In genomic region chr6:43990275-43990626, GRCh38 we compare ENCODE assay signal across 3 cellular contexts.
TF ChIP-seq lines count a peak whose summit lies in the region.

No MANE protein-coding gene starts in this region.

TF ChIP-seq in SK-N-SH treated with all-trans-retinoic acid at 6 μM for 48 hours, 23 proteins besides CTCF, POLR2A, EP300 and RAD21 (continued from another document):
- TF ChIP-seq, protein P1, sequence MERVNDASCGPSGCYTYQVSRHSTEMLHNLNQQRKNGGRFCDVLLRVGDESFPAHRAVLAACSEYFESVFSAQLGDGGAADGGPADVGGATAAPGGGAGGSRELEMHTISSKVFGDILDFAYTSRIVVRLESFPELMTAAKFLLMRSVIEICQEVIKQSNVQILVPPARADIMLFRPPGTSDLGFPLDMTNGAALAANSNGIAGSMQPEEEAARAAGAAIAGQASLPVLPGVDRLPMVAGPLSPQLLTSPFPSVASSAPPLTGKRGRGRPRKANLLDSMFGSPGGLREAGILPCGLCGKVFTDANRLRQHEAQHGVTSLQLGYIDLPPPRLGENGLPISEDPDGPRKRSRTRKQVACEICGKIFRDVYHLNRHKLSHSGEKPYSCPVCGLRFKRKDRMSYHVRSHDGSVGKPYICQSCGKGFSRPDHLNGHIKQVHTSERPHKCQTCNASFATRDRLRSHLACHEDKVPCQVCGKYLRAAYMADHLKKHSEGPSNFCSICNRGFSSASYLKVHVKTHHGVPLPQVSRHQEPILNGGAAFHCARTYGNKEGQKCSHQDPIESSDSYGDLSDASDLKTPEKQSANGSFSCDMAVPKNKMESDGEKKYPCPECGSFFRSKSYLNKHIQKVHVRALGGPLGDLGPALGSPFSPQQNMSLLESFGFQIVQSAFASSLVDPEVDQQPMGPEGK (CRISPR knock-in tag; IDR thresholded peaks at IDR 0.05; ENCODE audit: borderline replicate concordance) = no peak
- TF ChIP-seq OSR1 (CRISPR knock-in tag; IDR thresholded peaks at IDR 0.05) (no peak), ZNF70 (CRISPR knock-in tag; IDR thresholded peaks at IDR 0.05) (no peak), ZNF8 (CRISPR knock-in tag; IDR thresholded peaks at IDR 0.05) (no peak), BACH2 (CRISPR knock-in tag; IDR thresholded peaks at IDR 0.05; ENCODE audit: borderline replicate concordance) (no peak), ESRRG (CRISPR knock-in tag; IDR thresholded peaks at IDR 0.05) (no peak), PPARA (CRISPR knock-in tag; IDR thresholded peaks at IDR 0.05; ENCODE audit: borderline replicate concordance) (no peak), ZC3H10 (CRISPR knock-in tag; IDR thresholded peaks at IDR 0.05) (no peak), ZNF565 (CRISPR knock-in tag; conservative IDR thresholded peaks at IDR 0.05; ENCODE audit: low read depth) (no peak), ISL1 (CRISPR knock-in tag; IDR thresholded peaks at IDR 0.05) (no peak), CSDC2 (CRISPR knock-in tag; IDR thresholded peaks at IDR 0.05) (no peak)
- TF ChIP-seq, protein P2, sequence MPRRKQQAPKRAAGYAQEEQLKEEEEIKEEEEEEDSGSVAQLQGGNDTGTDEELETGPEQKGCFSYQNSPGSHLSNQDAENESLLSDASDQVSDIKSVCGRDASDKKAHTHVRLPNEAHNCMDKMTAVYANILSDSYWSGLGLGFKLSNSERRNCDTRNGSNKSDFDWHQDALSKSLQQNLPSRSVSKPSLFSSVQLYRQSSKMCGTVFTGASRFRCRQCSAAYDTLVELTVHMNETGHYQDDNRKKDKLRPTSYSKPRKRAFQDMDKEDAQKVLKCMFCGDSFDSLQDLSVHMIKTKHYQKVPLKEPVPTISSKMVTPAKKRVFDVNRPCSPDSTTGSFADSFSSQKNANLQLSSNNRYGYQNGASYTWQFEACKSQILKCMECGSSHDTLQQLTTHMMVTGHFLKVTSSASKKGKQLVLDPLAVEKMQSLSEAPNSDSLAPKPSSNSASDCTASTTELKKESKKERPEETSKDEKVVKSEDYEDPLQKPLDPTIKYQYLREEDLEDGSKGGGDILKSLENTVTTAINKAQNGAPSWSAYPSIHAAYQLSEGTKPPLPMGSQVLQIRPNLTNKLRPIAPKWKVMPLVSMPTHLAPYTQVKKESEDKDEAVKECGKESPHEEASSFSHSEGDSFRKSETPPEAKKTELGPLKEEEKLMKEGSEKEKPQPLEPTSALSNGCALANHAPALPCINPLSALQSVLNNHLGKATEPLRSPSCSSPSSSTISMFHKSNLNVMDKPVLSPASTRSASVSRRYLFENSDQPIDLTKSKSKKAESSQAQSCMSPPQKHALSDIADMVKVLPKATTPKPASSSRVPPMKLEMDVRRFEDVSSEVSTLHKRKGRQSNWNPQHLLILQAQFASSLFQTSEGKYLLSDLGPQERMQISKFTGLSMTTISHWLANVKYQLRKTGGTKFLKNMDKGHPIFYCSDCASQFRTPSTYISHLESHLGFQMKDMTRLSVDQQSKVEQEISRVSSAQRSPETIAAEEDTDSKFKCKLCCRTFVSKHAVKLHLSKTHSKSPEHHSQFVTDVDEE (CRISPR knock-in tag; IDR thresholded peaks at IDR 0.05) = no peak
- TF ChIP-seq, protein P3, sequence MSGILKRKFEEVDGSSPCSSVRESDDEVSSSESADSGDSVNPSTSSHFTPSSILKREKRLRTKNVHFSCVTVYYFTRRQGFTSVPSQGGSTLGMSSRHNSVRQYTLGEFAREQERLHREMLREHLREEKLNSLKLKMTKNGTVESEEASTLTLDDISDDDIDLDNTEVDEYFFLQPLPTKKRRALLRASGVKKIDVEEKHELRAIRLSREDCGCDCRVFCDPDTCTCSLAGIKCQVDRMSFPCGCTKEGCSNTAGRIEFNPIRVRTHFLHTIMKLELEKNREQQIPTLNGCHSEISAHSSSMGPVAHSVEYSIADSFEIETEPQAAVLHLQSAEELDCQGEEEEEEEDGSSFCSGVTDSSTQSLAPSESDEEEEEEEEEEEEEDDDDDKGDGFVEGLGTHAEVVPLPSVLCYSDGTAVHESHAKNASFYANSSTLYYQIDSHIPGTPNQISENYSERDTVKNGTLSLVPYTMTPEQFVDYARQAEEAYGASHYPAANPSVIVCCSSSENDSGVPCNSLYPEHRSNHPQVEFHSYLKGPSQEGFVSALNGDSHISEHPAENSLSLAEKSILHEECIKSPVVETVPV (CRISPR knock-in tag; IDR thresholded peaks at IDR 0.05) = no peak

TF ChIP-seq in SK-N-SH, 30 proteins besides CTCF, POLR2A, EP300 and RAD21 (continued from another document):
- TF ChIP-seq, protein P4, sequence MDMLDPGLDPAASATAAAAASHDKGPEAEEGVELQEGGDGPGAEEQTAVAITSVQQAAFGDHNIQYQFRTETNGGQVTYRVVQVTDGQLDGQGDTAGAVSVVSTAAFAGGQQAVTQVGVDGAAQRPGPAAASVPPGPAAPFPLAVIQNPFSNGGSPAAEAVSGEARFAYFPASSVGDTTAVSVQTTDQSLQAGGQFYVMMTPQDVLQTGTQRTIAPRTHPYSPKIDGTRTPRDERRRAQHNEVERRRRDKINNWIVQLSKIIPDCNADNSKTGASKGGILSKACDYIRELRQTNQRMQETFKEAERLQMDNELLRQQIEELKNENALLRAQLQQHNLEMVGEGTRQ (IDR thresholded peaks at IDR 0.05; ENCODE audit: borderline replicate concordance, low read depth, low read length) = no peak
- TF ChIP-seq FOXM1 (IDR thresholded peaks at IDR 0.05; ENCODE audit: low read depth) (no peak), RCOR1 (IDR thresholded peaks at IDR 0.05; ENCODE audit: low read length) (no peak), YY1 (IDR thresholded peaks at IDR 0.05; ENCODE audit: low read depth) (no peak), POLR2AphosphoS5 (IDR thresholded peaks at IDR 0.05; ENCODE audit: low read depth, low read length) (no peak), CHD2 (IDR thresholded peaks at IDR 0.05; ENCODE audit: low read length, partially characterized antibody) (no peak), PBX3 (IDR thresholded peaks at IDR 0.05) (no peak), GATA2 (CRISPR knock-in tag; IDR thresholded peaks at IDR 0.05) (no peak), MXI1 (IDR thresholded peaks at IDR 0.05; ENCODE audit: low read depth, low read length) (no peak), TEAD4 (IDR thresholded peaks at IDR 0.05; ENCODE audit: borderline replicate concordance, insufficient read depth) (no peak), FOXJ3 (CRISPR knock-in tag; IDR thresholded peaks at IDR 0.05) (no peak), EZH2phosphoT487 (IDR thresholded peaks at IDR 0.05; ENCODE audit: borderline replicate concordance, low read depth) (no peak)
- TF ChIP-seq, protein P5, sequence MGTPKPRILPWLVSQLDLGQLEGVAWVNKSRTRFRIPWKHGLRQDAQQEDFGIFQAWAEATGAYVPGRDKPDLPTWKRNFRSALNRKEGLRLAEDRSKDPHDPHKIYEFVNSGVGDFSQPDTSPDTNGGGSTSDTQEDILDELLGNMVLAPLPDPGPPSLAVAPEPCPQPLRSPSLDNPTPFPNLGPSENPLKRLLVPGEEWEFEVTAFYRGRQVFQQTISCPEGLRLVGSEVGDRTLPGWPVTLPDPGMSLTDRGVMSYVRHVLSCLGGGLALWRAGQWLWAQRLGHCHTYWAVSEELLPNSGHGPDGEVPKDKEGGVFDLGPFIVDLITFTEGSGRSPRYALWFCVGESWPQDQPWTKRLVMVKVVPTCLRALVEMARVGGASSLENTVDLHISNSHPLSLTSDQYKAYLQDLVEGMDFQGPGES (IDR thresholded peaks at IDR 0.05; ENCODE audit: low read depth, low read length) = no peak
- TF ChIP-seq, protein P6, sequence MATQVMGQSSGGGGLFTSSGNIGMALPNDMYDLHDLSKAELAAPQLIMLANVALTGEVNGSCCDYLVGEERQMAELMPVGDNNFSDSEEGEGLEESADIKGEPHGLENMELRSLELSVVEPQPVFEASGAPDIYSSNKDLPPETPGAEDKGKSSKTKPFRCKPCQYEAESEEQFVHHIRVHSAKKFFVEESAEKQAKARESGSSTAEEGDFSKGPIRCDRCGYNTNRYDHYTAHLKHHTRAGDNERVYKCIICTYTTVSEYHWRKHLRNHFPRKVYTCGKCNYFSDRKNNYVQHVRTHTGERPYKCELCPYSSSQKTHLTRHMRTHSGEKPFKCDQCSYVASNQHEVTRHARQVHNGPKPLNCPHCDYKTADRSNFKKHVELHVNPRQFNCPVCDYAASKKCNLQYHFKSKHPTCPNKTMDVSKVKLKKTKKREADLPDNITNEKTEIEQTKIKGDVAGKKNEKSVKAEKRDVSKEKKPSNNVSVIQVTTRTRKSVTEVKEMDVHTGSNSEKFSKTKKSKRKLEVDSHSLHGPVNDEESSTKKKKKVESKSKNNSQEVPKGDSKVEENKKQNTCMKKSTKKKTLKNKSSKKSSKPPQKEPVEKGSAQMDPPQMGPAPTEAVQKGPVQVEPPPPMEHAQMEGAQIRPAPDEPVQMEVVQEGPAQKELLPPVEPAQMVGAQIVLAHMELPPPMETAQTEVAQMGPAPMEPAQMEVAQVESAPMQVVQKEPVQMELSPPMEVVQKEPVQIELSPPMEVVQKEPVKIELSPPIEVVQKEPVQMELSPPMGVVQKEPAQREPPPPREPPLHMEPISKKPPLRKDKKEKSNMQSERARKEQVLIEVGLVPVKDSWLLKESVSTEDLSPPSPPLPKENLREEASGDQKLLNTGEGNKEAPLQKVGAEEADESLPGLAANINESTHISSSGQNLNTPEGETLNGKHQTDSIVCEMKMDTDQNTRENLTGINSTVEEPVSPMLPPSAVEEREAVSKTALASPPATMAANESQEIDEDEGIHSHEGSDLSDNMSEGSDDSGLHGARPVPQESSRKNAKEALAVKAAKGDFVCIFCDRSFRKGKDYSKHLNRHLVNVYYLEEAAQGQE (IDR thresholded peaks at IDR 0.05; ENCODE audit: low read depth, low read length) = no peak

TF ChIP-seq in K562, 482 proteins besides CTCF, POLR2A, EP300 and RAD21 (continued from another document):
- TF ChIP-seq, protein P7, sequence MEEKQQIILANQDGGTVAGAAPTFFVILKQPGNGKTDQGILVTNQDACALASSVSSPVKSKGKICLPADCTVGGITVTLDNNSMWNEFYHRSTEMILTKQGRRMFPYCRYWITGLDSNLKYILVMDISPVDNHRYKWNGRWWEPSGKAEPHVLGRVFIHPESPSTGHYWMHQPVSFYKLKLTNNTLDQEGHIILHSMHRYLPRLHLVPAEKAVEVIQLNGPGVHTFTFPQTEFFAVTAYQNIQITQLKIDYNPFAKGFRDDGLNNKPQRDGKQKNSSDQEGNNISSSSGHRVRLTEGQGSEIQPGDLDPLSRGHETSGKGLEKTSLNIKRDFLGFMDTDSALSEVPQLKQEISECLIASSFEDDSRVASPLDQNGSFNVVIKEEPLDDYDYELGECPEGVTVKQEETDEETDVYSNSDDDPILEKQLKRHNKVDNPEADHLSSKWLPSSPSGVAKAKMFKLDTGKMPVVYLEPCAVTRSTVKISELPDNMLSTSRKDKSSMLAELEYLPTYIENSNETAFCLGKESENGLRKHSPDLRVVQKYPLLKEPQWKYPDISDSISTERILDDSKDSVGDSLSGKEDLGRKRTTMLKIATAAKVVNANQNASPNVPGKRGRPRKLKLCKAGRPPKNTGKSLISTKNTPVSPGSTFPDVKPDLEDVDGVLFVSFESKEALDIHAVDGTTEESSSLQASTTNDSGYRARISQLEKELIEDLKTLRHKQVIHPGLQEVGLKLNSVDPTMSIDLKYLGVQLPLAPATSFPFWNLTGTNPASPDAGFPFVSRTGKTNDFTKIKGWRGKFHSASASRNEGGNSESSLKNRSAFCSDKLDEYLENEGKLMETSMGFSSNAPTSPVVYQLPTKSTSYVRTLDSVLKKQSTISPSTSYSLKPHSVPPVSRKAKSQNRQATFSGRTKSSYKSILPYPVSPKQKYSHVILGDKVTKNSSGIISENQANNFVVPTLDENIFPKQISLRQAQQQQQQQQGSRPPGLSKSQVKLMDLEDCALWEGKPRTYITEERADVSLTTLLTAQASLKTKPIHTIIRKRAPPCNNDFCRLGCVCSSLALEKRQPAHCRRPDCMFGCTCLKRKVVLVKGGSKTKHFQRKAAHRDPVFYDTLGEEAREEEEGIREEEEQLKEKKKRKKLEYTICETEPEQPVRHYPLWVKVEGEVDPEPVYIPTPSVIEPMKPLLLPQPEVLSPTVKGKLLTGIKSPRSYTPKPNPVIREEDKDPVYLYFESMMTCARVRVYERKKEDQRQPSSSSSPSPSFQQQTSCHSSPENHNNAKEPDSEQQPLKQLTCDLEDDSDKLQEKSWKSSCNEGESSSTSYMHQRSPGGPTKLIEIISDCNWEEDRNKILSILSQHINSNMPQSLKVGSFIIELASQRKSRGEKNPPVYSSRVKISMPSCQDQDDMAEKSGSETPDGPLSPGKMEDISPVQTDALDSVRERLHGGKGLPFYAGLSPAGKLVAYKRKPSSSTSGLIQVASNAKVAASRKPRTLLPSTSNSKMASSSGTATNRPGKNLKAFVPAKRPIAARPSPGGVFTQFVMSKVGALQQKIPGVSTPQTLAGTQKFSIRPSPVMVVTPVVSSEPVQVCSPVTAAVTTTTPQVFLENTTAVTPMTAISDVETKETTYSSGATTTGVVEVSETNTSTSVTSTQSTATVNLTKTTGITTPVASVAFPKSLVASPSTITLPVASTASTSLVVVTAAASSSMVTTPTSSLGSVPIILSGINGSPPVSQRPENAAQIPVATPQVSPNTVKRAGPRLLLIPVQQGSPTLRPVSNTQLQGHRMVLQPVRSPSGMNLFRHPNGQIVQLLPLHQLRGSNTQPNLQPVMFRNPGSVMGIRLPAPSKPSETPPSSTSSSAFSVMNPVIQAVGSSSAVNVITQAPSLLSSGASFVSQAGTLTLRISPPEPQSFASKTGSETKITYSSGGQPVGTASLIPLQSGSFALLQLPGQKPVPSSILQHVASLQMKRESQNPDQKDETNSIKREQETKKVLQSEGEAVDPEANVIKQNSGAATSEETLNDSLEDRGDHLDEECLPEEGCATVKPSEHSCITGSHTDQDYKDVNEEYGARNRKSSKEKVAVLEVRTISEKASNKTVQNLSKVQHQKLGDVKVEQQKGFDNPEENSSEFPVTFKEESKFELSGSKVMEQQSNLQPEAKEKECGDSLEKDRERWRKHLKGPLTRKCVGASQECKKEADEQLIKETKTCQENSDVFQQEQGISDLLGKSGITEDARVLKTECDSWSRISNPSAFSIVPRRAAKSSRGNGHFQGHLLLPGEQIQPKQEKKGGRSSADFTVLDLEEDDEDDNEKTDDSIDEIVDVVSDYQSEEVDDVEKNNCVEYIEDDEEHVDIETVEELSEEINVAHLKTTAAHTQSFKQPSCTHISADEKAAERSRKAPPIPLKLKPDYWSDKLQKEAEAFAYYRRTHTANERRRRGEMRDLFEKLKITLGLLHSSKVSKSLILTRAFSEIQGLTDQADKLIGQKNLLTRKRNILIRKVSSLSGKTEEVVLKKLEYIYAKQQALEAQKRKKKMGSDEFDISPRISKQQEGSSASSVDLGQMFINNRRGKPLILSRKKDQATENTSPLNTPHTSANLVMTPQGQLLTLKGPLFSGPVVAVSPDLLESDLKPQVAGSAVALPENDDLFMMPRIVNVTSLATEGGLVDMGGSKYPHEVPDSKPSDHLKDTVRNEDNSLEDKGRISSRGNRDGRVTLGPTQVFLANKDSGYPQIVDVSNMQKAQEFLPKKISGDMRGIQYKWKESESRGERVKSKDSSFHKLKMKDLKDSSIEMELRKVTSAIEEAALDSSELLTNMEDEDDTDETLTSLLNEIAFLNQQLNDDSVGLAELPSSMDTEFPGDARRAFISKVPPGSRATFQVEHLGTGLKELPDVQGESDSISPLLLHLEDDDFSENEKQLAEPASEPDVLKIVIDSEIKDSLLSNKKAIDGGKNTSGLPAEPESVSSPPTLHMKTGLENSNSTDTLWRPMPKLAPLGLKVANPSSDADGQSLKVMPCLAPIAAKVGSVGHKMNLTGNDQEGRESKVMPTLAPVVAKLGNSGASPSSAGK (IDR thresholded peaks at IDR 0.05) = peak; percentile 9; the same call in 1 of the 2 replicates
